In genomic region chr10:49290131-49290530, GRCh38 we compare ENCODE assay signal across 19 cellular contexts. TPM values are rescaled to one million over a fixed set of nuclear protein-coding genes. Genes with fewer than 3 reads are reported as not detected.
DNase-seq lines count a peak whose midpoint lies in the region; ATAC-seq, FAIRE-seq and TF ChIP-seq lines count a peak whose summit lies in the region.
"Had no signal": no experiment of that assay in that cellular context is flagged by ENCODE, and none has a peak within 500 bp of the region (broad histone marks: within the 10 kb centered on the region; RNA-seq: fewer than 3 reads in every experiment).

No MANE protein-coding gene starts in this region.

- POLR2A ChIA-PET in endothelial cell of umbilical vein (lab: Charles Lee) = no interaction called here

- no peaks in the 10 kb centered on the region for H3K79me2 ChIP-seq in endothelial cell of umbilical vein (ENCODE audit: control insufficient read depth, insufficient read depth, low read length)

- CTCF ChIA-PET in endothelial cell of umbilical vein (lab: Charles Lee) = no interaction called here

- dilution Hi-C loops in endothelial cell of umbilical vein (cut with MboI; ENCODE audit: extremely low pct_ligation_motif_present, low sequenced_read_pairs) = no loop called here

- H3K9me3 ChIP-seq in heart left ventricle (no peaks in the 10 kb centered on the region), right atrium auricular region (no peaks in the 10 kb centered on the region), endothelial cell of umbilical vein (replicated peaks; ENCODE audit: control insufficient read depth, insufficient read depth, low read length) (no peaks in the 10 kb centered on the region), psoas muscle (no peaks in the 10 kb centered on the region)
- H3K9me3 ChIP-seq: BLaER1, Caco-2 had no signal

- H3K4me2 ChIP-seq in endothelial cell of umbilical vein (ENCODE audit: insufficient read depth, low read length) = no peak overlapping the region
- H3K4me2 ChIP-seq: BLaER1 had no signal

- peaks cover 3% of the 10 kb centered on the region for H3K4me1 Mint-ChIP-seq in activated CD4-positive, alpha-beta T cell treated with anti-CD3 and anti-CD28 coated beads, Interleukin-2, amount 10 ng/mL, durations not matched to agents 24 days and 14 days
- H3K4me1 Mint-ChIP-seq: CD8-positive, alpha-beta memory T cell; H9 had no signal

- no peak overlapping the region for H3K9ac ChIP-seq in endothelial cell of umbilical vein (replicated peaks; ENCODE audit: extremely low read depth, insufficient read depth, low read length)
- H3K9ac ChIP-seq: BLaER1 had no signal

- H3K27me3 Mint-ChIP-seq in activated CD4-positive, alpha-beta T cell treated with anti-CD3 and anti-CD28 coated beads, Interleukin-2, amount 10 ng/mL, durations not matched to agents 24 days and 14 days = peaks cover 4% of the 10 kb centered on the region

- intact Hi-C loops in heart left ventricle (cut with DNase I) = loop anchor here in 1 of 10 donors (5.0 kb wide), 1 partner anchor 103 kb away; the partner anchor contains the start of gene TMEM273
- intact Hi-C loops in endothelial cell of umbilical vein (cut with micrococcal nuclease) = no loop called here
- intact Hi-C loops in psoas muscle (cut with DNase I) = no loop called here
- intact Hi-C loops in activated CD4-positive, alpha-beta T cell treated with anti-CD3 and anti-CD28 coated beads, Interleukin-2, amount 10 ng/mL, durations not matched to agents 24 days and 14 days (cut with micrococcal nuclease) = no loop called here

- H3K9me3 Mint-ChIP-seq in activated CD4-positive, alpha-beta T cell treated with anti-CD3 and anti-CD28 coated beads, Interleukin-2, amount 10 ng/mL, durations not matched to agents 24 days and 14 days = no peaks in the 10 kb centered on the region
- H3K9me3 Mint-ChIP-seq: CD8-positive, alpha-beta memory T cell; H9 had no signal

- H3K4me3 ChIP-seq in heart left ventricle (no peak overlapping the region), right atrium auricular region (no peak overlapping the region), endothelial cell of umbilical vein (replicated peaks in 1 of 3; ENCODE audit: insufficient read depth in 1 of 3, low read depth in 1 of 3, low read length in 3 of 3) (no peak overlapping the region), psoas muscle (no peak overlapping the region)
- H3K4me3 ChIP-seq: BLaER1 had no signal

- H3K4me3 Mint-ChIP-seq in activated CD4-positive, alpha-beta T cell treated with anti-CD3 and anti-CD28 coated beads, Interleukin-2, amount 10 ng/mL, durations not matched to agents 24 days and 14 days = no peak overlapping the region
- H3K4me3 Mint-ChIP-seq: CD8-positive, alpha-beta memory T cell; H9 had no signal

- no peak for DNase-seq in heart left ventricle
- DNase-seq in right atrium auricular region (ENCODE audit: low spot score) = no peak
- DNase-seq in endothelial cell of umbilical vein (ENCODE audit: low read depth, low spot score) = peak; percentile 52
- no peak for DNase-seq in psoas muscle
- no peak for DNase-seq in activated CD4-positive, alpha-beta T cell treated with anti-CD3 and anti-CD28 coated beads, Interleukin-2, amount 10 ng/mL, durations not matched to agents 24 days and 14 days
- DNase-seq: 8988T; AML-193; CD8-positive, alpha-beta memory T cell; DND-41; GDM1; GOT3; H9 had no signal

- no peaks in the 10 kb centered on the region for H4K20me1 ChIP-seq in endothelial cell of umbilical vein (replicated peaks; ENCODE audit: control insufficient read depth, extremely low read depth, insufficient read depth, low read length)
- H4K20me1 ChIP-seq: BLaER1 had no signal

- 44 to 61% (median 58%) methylated on average over 1 of the region's 1 CpG for WGBS in heart left ventricle, 4 donors
- WGBS in psoas muscle, 3 donors = 48 to 58% (median 50%) methylated on average over 1 of the region's 1 CpG

- H3K27me3 ChIP-seq in heart left ventricle (no peaks in the 10 kb centered on the region), right atrium auricular region (no peaks in the 10 kb centered on the region), endothelial cell of umbilical vein (ENCODE audit: control insufficient read depth in 2 of 2, insufficient read depth in 2 of 2, low read length in 2 of 2) (no peaks in the 10 kb centered on the region), psoas muscle (ENCODE audit: insufficient read depth in 3 of 3, low read length in 2 of 3) (no peaks in the 10 kb centered on the region)
- H3K27me3 ChIP-seq: BLaER1 had no signal

- no peaks in the 10 kb centered on the region for H3K9me1 ChIP-seq in endothelial cell of umbilical vein (replicated peaks; ENCODE audit: control insufficient read depth, extremely low read depth, insufficient read depth, low read length)

- no peak overlapping the region for H3K27ac Mint-ChIP-seq in activated CD4-positive, alpha-beta T cell treated with anti-CD3 and anti-CD28 coated beads, Interleukin-2, amount 10 ng/mL, durations not matched to agents 24 days and 14 days
- H3K27ac Mint-ChIP-seq: CD8-positive, alpha-beta memory T cell; H9 had no signal

- no peaks in the 10 kb centered on the region for H3K36me3 Mint-ChIP-seq in activated CD4-positive, alpha-beta T cell treated with anti-CD3 and anti-CD28 coated beads, Interleukin-2, amount 10 ng/mL, durations not matched to agents 24 days and 14 days (ENCODE audit: low read depth)
- H3K36me3 Mint-ChIP-seq: CD8-positive, alpha-beta memory T cell had no signal

- ATAC-seq in heart left ventricle (peak in 2 of 4 donors; percentile 42 to 67), SK-N-SH treated with all-trans-retinoic acid at 6 μM for 48 hours (no peak), psoas muscle (no peak), HG02981 (IDR thresholded peaks at IDR 0.05; ENCODE audit: unreplicated experiment) (no peak), GM21717 (IDR thresholded peaks at IDR 0.05; ENCODE audit: unreplicated experiment) (no peak)

- TF ChIP-seq CTCF in heart left ventricle (IDR thresholded peaks at IDR 0.05) (no peak), right atrium auricular region (IDR thresholded peaks at IDR 0.05) (no peak), endothelial cell of umbilical vein (IDR thresholded peaks at IDR 0.05; ENCODE audit: extremely low read depth in 1 of 2, insufficient read depth in 1 of 2, low read depth in 1 of 2, low read length in 2 of 2) (no peak), psoas muscle (IDR thresholded peaks at IDR 0.05) (no peak)

- no peaks in the 10 kb centered on the region for H3K36me3 ChIP-seq in heart left ventricle
- no peaks in the 10 kb centered on the region for H3K36me3 ChIP-seq in right atrium auricular region
- no peaks in the 10 kb centered on the region for H3K36me3 ChIP-seq in endothelial cell of umbilical vein (ENCODE audit: control insufficient read depth in 2 of 2, extremely low read depth in 1 of 2, insufficient read depth in 2 of 2, low read length in 2 of 2)
- no peaks in the 10 kb centered on the region for H3K36me3 ChIP-seq in psoas muscle (ENCODE audit: insufficient read depth in 1 of 2, low read depth in 1 of 2)
- H3K36me3 ChIP-seq: BLaER1 had no signal

- BruUV-seq in endothelial cell of umbilical vein (replicated peaks; lab: Mats Ljungman, UMichigan) = no TSS peak

- FAIRE-seq in endothelial cell of umbilical vein (lab: Jason Lieb, UNC) = peak; percentile 55
- FAIRE-seq: GM12892 had no signal

- H3K4me1 ChIP-seq in heart left ventricle (peaks cover 0 to 37% (median 16%) of the 10 kb centered on the region in 12 donors), right atrium auricular region (peaks cover 0 to 6% of the 10 kb centered on the region in 2 donors), endothelial cell of umbilical vein (ENCODE audit: control insufficient read depth, extremely low read depth, insufficient read depth, low read length) (no peaks in the 10 kb centered on the region), psoas muscle (peaks cover 64% of the 10 kb centered on the region)
- H3K4me1 ChIP-seq: Caco-2 had no signal

- H2AFZ ChIP-seq in endothelial cell of umbilical vein (ENCODE audit: low read depth, low read length) = no peak overlapping the region

- TF ChIP-seq POLR2A in heart left ventricle (IDR thresholded peaks at IDR 0.05) (no peak), endothelial cell of umbilical vein (IDR thresholded peaks at IDR 0.05; ENCODE audit: low read depth, low read length) (no peak)

- H3K27ac ChIP-seq in heart left ventricle (peak overlapping the region in 9 of 12 donors; percentile 1 to 72 (median 50)), right atrium auricular region (no peak overlapping the region), endothelial cell of umbilical vein (ENCODE audit: insufficient read depth, low read depth, low read length) (no peak overlapping the region), psoas muscle (peak overlapping the region; percentile 83)
- H3K27ac ChIP-seq: BLaER1 had no signal

TF ChIP-seq in SK-N-SH treated with all-trans-retinoic acid at 6 μM for 48 hours, 23 proteins besides CTCF, POLR2A, EP300 and RAD21 (continues in another document):
- TF ChIP-seq TCF4 (CRISPR knock-in tag; IDR thresholded peaks at IDR 0.05; ENCODE audit: borderline replicate concordance) = peak; percentile 71; the same call in 1 of the 2 replicates

TF ChIP-seq in endothelial cell of umbilical vein, 7 proteins besides CTCF, POLR2A, EP300 and RAD21 (continues in another document):
- no peak for TF ChIP-seq MYC (IDR thresholded peaks at IDR 0.05; ENCODE audit: low read depth, low read length)
- no peak for TF ChIP-seq EZH2 (IDR thresholded peaks at IDR 0.05; ENCODE audit: borderline replicate concordance, low read depth, low read length, severe bottlenecking)
- TF ChIP-seq MAX (IDR thresholded peaks at IDR 0.05; ENCODE audit: insufficient read depth, insufficient read length) = no peak

RNA-seq across cellular contexts. Expression of gene C10orf71, which starts 8.8 kb away (rescaled TPM):
- total RNA-seq in heart left ventricle (100 to 1,000 TPM in 6 of 9 donors, 10 to 100 TPM in 3; 46.8 to 228 (median 120) TPM), right atrium auricular region (10 to 100 TPM; 34.9 to 48.2 TPM), endothelial cell of umbilical vein (not detected in 2 replicates), psoas muscle (100 to 1,000 TPM in 3 of 4 donors, 10 to 100 TPM in 1; 83.8 to 356 (median 128) TPM)
- polyA plus RNA-seq in heart left ventricle (10 to 100 TPM in 1 of 2 donors, 1 to 10 TPM in 1; 6.6 to 44.7 TPM), endothelial cell of umbilical vein (not detected in 2 replicates), psoas muscle (10 to 100 TPM in 2 of 3 donors, 1 to 10 TPM in 1; 4.2 to 30.9 (median 24.7) TPM)
- polyA plus RNA-seq in endothelial cell of umbilical vein (2011; cell fraction: cytosol; rRNA removed) = not detected in 2 replicates
- polyA plus RNA-seq in endothelial cell of umbilical vein (2011; cell fraction: nucleus; rRNA removed) = not detected in 2 replicates
- polyA plus RNA-seq in endothelial cell of umbilical vein (2012) = not detected in 2 replicates
- polyA minus RNA-seq in endothelial cell of umbilical vein = 0.04 TPM in 1 of 2 replicates, not detected in the other
- polyA minus RNA-seq in endothelial cell of umbilical vein (2011; cell fraction: cytosol; rRNA and poly(A)+ RNA removed) = not detected
- not detected in 2 replicates for polyA minus RNA-seq in endothelial cell of umbilical vein (2011; cell fraction: nucleus; rRNA and poly(A)+ RNA removed)
- not detected in 2 replicates for total RNA-seq in activated CD4-positive, alpha-beta T cell treated with anti-CD3 and anti-CD28 coated beads, Interleukin-2, amount 10 ng/mL, durations not matched to agents 24 days and 14 days
- total RNA-seq: Caco-2; CD8-positive, alpha-beta memory T cell; H9; HT1080 had no signal
- polyA plus RNA-seq: CD8-positive, alpha-beta memory T cell had no signal

Comparison
In these comparisons a context has a peak if more than half of its experiments do, and no peak if none do; other contexts are left out.
1. H3K27ac ChIP-seq: peak in heart left ventricle (9 of 12) and psoas muscle (single experiment); none in right atrium auricular region (0 of 2) and endothelial cell of umbilical vein (single experiment).
2. RNA of gene C10orf71, which starts 8.8 kb away (total RNA-seq): 83.8 to 356 TPM in psoas muscle, 46.8 to 228 TPM in heart left ventricle and 34.9 to 48.2 TPM in right atrium auricular region; not detected in endothelial cell of umbilical vein and not detected in activated CD4-positive, alpha-beta T cell treated with anti-CD3 and anti-CD28 coated beads, Interleukin-2, amount 10 ng/mL, durations not matched to agents 24 days and 14 days; every median in the first group is over 10 times any median in the second.